Comparison of ENCODE assay signal across 10 cellular contexts in the genomic region with DNA sequence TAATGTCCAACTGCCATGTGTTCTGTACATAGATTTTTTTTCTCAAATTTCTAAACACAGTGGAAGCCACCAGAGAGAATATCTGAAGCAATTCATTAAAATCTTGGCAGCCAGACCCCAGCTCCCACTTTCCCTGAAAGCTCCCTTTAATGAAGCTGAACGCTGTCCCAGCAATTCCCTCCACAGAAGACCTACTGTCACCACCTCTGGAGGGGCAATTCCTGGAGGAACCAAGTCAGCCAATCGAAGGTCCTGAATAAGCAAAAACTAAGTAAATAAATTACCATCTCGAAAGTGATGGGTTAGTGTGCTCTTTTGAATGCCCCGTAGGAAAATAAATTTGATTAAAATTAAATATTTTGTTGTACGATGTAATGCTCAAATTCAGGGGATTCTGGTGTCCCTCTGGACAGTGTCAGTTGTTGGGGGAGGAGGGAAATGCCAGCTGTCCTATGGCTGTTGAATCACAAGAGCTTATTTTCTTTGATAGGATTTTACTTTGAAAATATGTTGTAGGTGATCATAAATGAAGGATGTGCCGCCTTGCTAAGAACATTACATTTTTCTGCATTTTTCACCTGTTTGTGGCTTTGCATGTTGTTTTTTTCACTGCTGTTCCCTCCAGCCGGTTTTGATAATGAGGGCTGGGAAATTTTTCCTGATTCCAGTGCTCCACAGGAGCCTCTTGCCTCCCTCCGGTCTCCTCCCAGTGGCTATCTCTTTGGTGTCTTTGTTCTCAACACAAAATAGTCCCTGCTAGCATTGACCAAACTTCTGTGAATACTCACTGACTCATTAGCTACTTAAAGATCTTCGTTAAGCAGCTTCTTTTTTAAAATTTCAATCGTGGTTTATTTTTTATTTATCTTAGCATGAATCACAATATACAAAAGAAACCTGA. TPM values are rescaled to one million over a fixed set of nuclear protein-coding genes. Genes with fewer than 3 reads are reported as not detected.
A peak's percentile ranks its signal among the peaks of the same experiment; 100 is the strongest.
DNase-seq lines count a peak whose midpoint lies in the region; ATAC-seq, FAIRE-seq and TF ChIP-seq lines count a peak whose summit lies in the region.
"Had no signal": no experiment of that assay in that cellular context is flagged by ENCODE, and none has a peak within 500 bp of the region (broad histone marks: within the 10 kb centered on the region; RNA-seq: fewer than 3 reads in every experiment).

No MANE protein-coding gene starts in this region.

- no peak overlapping the region for H3K27ac ChIP-seq in endothelial cell of umbilical vein (ENCODE audit: insufficient read depth, low read depth, low read length)

- TF ChIP-seq CTCF in endothelial cell of umbilical vein (IDR thresholded peaks at IDR 0.05; ENCODE audit: extremely low read depth in 1 of 2, insufficient read depth in 1 of 2, low read depth in 1 of 2, low read length in 2 of 2) (no peak), osteocyte (IDR thresholded peaks at IDR 0.05) (no peak)

- no peaks in the 10 kb centered on the region for H4K20me1 ChIP-seq in endothelial cell of umbilical vein (replicated peaks; ENCODE audit: control insufficient read depth, extremely low read depth, insufficient read depth, low read length)

- BruUV-seq in endothelial cell of umbilical vein (replicated peaks; lab: Mats Ljungman, UMichigan): no TSS peak

- H3K9ac ChIP-seq in endothelial cell of umbilical vein (replicated peaks; ENCODE audit: extremely low read depth, insufficient read depth, low read length): no peak overlapping the region

- no peaks in the 10 kb centered on the region for H3K79me2 ChIP-seq in endothelial cell of umbilical vein (ENCODE audit: control insufficient read depth, insufficient read depth, low read length)

- DNase-seq in NCI-H146 (lab: John Stamatoyannopoulos, UW) (peak; percentile 43), endothelial cell of umbilical vein (ENCODE audit: low read depth, low spot score) (no peak), osteocyte (ENCODE audit: extremely low spot score, unreplicated experiment) (no peak), GOT3 (lab: John Stamatoyannopoulos, UW) (no peak), NCI-H187 (lab: John Stamatoyannopoulos, UW) (no peak), immature natural killer cell (no peak)
- DNase-seq in activated CD4-positive, alpha-beta memory T cell treated with anti-CD3 and anti-CD28 coated beads for 36 hours: no peak
- DNase-seq: activated naive CD4-positive, alpha-beta T cell treated with anti-CD3 and anti-CD28 coated beads for 36 hours; NCI-H748 treated with DMSO at 0.1 percent for 48 hours had no signal

- H3K4me1 Mint-ChIP-seq in osteocyte (ENCODE audit: unreplicated experiment): peaks cover 33% of the 10 kb centered on the region
- peaks cover 26 to 38% of the 10 kb centered on the region in 2 donors for H3K4me1 Mint-ChIP-seq in immature natural killer cell
- peaks cover 21% of the 10 kb centered on the region for H3K4me1 Mint-ChIP-seq in activated CD4-positive, alpha-beta memory T cell treated with anti-CD3 and anti-CD28 coated beads for 36 hours (ENCODE audit: low read depth)

- H3K4me3 Mint-ChIP-seq in osteocyte (ENCODE audit: unreplicated experiment): peak overlapping the region; percentile 67
- H3K4me3 Mint-ChIP-seq in immature natural killer cell: no peak overlapping the region
- no peak overlapping the region for H3K4me3 Mint-ChIP-seq in activated CD4-positive, alpha-beta memory T cell treated with anti-CD3 and anti-CD28 coated beads for 36 hours
- H3K4me3 Mint-ChIP-seq: activated naive CD4-positive, alpha-beta T cell treated with anti-CD3 and anti-CD28 coated beads for 36 hours had no signal

- H3K27me3 Mint-ChIP-seq in osteocyte (ENCODE audit: unreplicated experiment) (no peaks in the 10 kb centered on the region), immature natural killer cell (ENCODE audit: low read depth in 3 of 3) (peaks cover 5 to 10% (median 7%) of the 10 kb centered on the region in 3 donors)
- peaks cover 7% of the 10 kb centered on the region for H3K27me3 Mint-ChIP-seq in activated CD4-positive, alpha-beta memory T cell treated with anti-CD3 and anti-CD28 coated beads for 36 hours

- no peak overlapping the region for H3K4me3 ChIP-seq in endothelial cell of umbilical vein (replicated peaks in 1 of 3; ENCODE audit: insufficient read depth in 1 of 3, low read depth in 1 of 3, low read length in 3 of 3)

- peak overlapping the region; percentile 77 for H2AFZ ChIP-seq in endothelial cell of umbilical vein (ENCODE audit: low read depth, low read length)

- H3K27ac Mint-ChIP-seq in osteocyte (ENCODE audit: unreplicated experiment): peak overlapping the region; percentile 88
- peak overlapping the region in 1 of 6 donors; percentile 84 for H3K27ac Mint-ChIP-seq in immature natural killer cell
- H3K27ac Mint-ChIP-seq in activated CD4-positive, alpha-beta memory T cell treated with anti-CD3 and anti-CD28 coated beads for 36 hours: no peak overlapping the region
- H3K27ac Mint-ChIP-seq: activated naive CD4-positive, alpha-beta T cell treated with anti-CD3 and anti-CD28 coated beads for 36 hours had no signal

- H3K9me1 ChIP-seq in endothelial cell of umbilical vein (replicated peaks; ENCODE audit: control insufficient read depth, extremely low read depth, insufficient read depth, low read length): no peaks in the 10 kb centered on the region

- intact Hi-C loops in endothelial cell of umbilical vein (cut with micrococcal nuclease): loop anchor here (5.0 kb wide), 1 partner anchor 112 kb away; the partner anchor contains the start of gene PTPN12
- intact Hi-C loops in activated CD4-positive, alpha-beta memory T cell treated with anti-CD3 and anti-CD28 coated beads for 36 hours (cut with micrococcal nuclease): no loop called here

- CTCF ChIA-PET in endothelial cell of umbilical vein (lab: Charles Lee): interaction anchor here (0.7 to 1.3 kb wide), 3 partner anchors 9 to 30 kb away, joined by 3 read pairs; no protein-coding TSS in a partner anchor
- CTCF ChIA-PET in activated CD4-positive, alpha-beta memory T cell treated with anti-CD3 and anti-CD28 coated beads for 36 hours (lab: Charles Lee): interaction anchor here (0.7 to 0.9 kb wide), 2 partner anchors 19 to 26 kb away, joined by 3 to 4 read pairs; no protein-coding TSS in a partner anchor

- H3K9me3 Mint-ChIP-seq in osteocyte (ENCODE audit: unreplicated experiment) (no peaks in the 10 kb centered on the region), immature natural killer cell (no peaks in the 10 kb centered on the region)
- no peaks in the 10 kb centered on the region for H3K9me3 Mint-ChIP-seq in activated CD4-positive, alpha-beta memory T cell treated with anti-CD3 and anti-CD28 coated beads for 36 hours
- H3K9me3 Mint-ChIP-seq: activated naive CD4-positive, alpha-beta T cell treated with anti-CD3 and anti-CD28 coated beads for 36 hours had no signal

- POLR2A ChIA-PET in endothelial cell of umbilical vein (lab: Charles Lee): no interaction called here
- POLR2A ChIA-PET in activated CD4-positive, alpha-beta memory T cell treated with anti-CD3 and anti-CD28 coated beads for 36 hours (lab: Charles Lee): no interaction called here

- H3K27me3 ChIP-seq in endothelial cell of umbilical vein (ENCODE audit: control insufficient read depth in 2 of 2, insufficient read depth in 2 of 2, low read length in 2 of 2): no peaks in the 10 kb centered on the region

- FAIRE-seq in endothelial cell of umbilical vein (lab: Jason Lieb, UNC): no peak

- H3K36me3 ChIP-seq in endothelial cell of umbilical vein (ENCODE audit: control insufficient read depth in 2 of 2, extremely low read depth in 1 of 2, insufficient read depth in 2 of 2, low read length in 2 of 2): no peaks in the 10 kb centered on the region

- ATAC-seq in GM18868 (IDR thresholded peaks at IDR 0.05; ENCODE audit: unreplicated experiment): peak; percentile 43

- no peak for TF ChIP-seq POLR2A in endothelial cell of umbilical vein (IDR thresholded peaks at IDR 0.05; ENCODE audit: low read depth, low read length)

- H3K4me1 ChIP-seq in endothelial cell of umbilical vein (ENCODE audit: control insufficient read depth, extremely low read depth, insufficient read depth, low read length): peaks cover 21% of the 10 kb centered on the region

- dilution Hi-C loops in endothelial cell of umbilical vein (cut with MboI; ENCODE audit: extremely low pct_ligation_motif_present, low sequenced_read_pairs): no loop called here

- no peak overlapping the region for H3K4me2 ChIP-seq in endothelial cell of umbilical vein (ENCODE audit: insufficient read depth, low read length)

- no peaks in the 10 kb centered on the region for H3K9me3 ChIP-seq in endothelial cell of umbilical vein (replicated peaks; ENCODE audit: control insufficient read depth, insufficient read depth, low read length)

- H3K36me3 Mint-ChIP-seq in osteocyte (ENCODE audit: unreplicated experiment) (no peaks in the 10 kb centered on the region), immature natural killer cell (no peaks in the 10 kb centered on the region)
- H3K36me3 Mint-ChIP-seq in activated CD4-positive, alpha-beta memory T cell treated with anti-CD3 and anti-CD28 coated beads for 36 hours: no peaks in the 10 kb centered on the region

TF ChIP-seq in endothelial cell of umbilical vein, 7 proteins besides CTCF, POLR2A, EP300 and RAD21 (continues in another document):
- TF ChIP-seq, protein P1, sequence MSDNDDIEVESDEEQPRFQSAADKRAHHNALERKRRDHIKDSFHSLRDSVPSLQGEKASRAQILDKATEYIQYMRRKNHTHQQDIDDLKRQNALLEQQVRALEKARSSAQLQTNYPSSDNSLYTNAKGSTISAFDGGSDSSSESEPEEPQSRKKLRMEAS (IDR thresholded peaks at IDR 0.05; ENCODE audit: insufficient read depth, insufficient read length): no peak
- TF ChIP-seq POLR2AphosphoS5 (IDR thresholded peaks at IDR 0.05; ENCODE audit: insufficient read depth, low read depth, low read length): no peak
- TF ChIP-seq EZH2 (IDR thresholded peaks at IDR 0.05; ENCODE audit: borderline replicate concordance, low read depth, low read length, severe bottlenecking): no peak
- no peak for TF ChIP-seq FOS (IDR thresholded peaks at IDR 0.05; ENCODE audit: borderline replicate concordance, insufficient read depth, low read length)
- TF ChIP-seq JUN (IDR thresholded peaks at IDR 0.05; ENCODE audit: borderline replicate concordance, insufficient read depth, insufficient read length, low read depth): no peak
- TF ChIP-seq MYC (IDR thresholded peaks at IDR 0.05; ENCODE audit: low read depth, low read length): no peak

RNA-seq across cellular contexts. Expression of gene GSAP, which starts 9.3 kb away (rescaled TPM):
- total RNA-seq in endothelial cell of umbilical vein (2.4 and 5.8 TPM in 2 replicates), osteocyte (0.83 and 0.84 TPM in 2 replicates)
- polyA plus RNA-seq in endothelial cell of umbilical vein (2.0 and 2.3 TPM in 2 replicates), immature natural killer cell (10 to 100 TPM; 24.6 to 85.4 (median 55.5) TPM)
- 1.3 and 1.6 TPM in 2 replicates for polyA plus RNA-seq in endothelial cell of umbilical vein (2011; cell fraction: cytosol; rRNA removed)
- polyA plus RNA-seq in endothelial cell of umbilical vein (2011; cell fraction: nucleus; rRNA removed): 13.0 and 15.6 TPM in 2 replicates
- polyA plus RNA-seq in endothelial cell of umbilical vein (2012): 1.6 and 2.5 TPM in 2 replicates
- polyA minus RNA-seq in endothelial cell of umbilical vein: 8.7 and 10.4 TPM in 2 replicates
- polyA minus RNA-seq in endothelial cell of umbilical vein (2011; cell fraction: cytosol; rRNA and poly(A)+ RNA removed): not detected
- 7.7 and 10.3 TPM in 2 replicates for polyA minus RNA-seq in endothelial cell of umbilical vein (2011; cell fraction: nucleus; rRNA and poly(A)+ RNA removed)
- total RNA-seq in activated CD4-positive, alpha-beta memory T cell treated with anti-CD3 and anti-CD28 coated beads for 36 hours: 1 to 10 TPM; 1.7 to 1.9 TPM
